In the genomic region with DNA sequence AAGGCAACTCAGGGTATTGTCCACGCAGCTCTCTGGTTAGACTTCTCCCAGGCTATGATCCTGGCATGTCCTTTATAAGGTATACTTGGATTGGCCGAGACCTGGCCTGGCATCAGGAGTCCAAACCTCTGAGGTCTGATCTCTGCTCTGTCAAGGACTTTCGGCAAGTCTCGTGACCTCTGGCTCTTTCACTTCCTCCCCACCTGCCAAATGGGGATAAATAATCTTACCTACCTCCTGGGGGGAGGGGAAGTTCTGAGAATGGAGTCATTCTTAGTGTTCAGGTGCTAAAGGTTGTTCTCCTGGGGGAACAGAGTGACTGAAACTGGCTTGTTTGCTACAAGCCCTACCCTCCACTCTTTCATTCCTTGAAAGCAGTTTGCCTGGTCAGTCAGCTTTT, we compare ENCODE assay signal across 10 cellular contexts. TPM values are rescaled to one million over a fixed set of nuclear protein-coding genes. Genes with fewer than 3 reads are reported as not detected.
A peak's percentile ranks its signal among the peaks of the same experiment; 100 is the strongest.
DNase-seq lines count a peak whose midpoint lies in the region; ATAC-seq lines count a peak whose summit lies in the region.
"Had no signal": no experiment of that assay in that cellular context is flagged by ENCODE, and none has a peak within 500 bp of the region (broad histone marks: within the 10 kb centered on the region; RNA-seq: fewer than 3 reads in every experiment).

No MANE protein-coding gene starts in this region.

- no peak for DNase-seq in activated naive CD4-positive, alpha-beta T cell treated with anti-CD3 and anti-CD28 coated beads for 36 hours
- DNase-seq in activated naive CD4-positive, alpha-beta T cell (lab: John Stamatoyannopoulos, UW): no peak
- DNase-seq in sciatic nerve (ENCODE audit: low spot score) (no peak), NCI-H526 (lab: John Stamatoyannopoulos, UW) (no peak), NCI-H2171 treated with DMSO at 0.1 percent for 48 hours (lab: John Stamatoyannopoulos, UW) (no peak)
- DNase-seq: IMR-90, thyroid gland had no signal

- ATAC-seq in GM21723 (IDR thresholded peaks at IDR 0.05; ENCODE audit: unreplicated experiment): peak; percentile 62
- ATAC-seq in stimulated activated memory B cell treated with anti-CD40 and anti-IgM and Interleukin-4, amounts not matched to agents 10 μg/mL and 1 μg/mL and 100 μg/mL, for 72 hours: peak; percentile 86
- ATAC-seq in sciatic nerve: no peak

- H3K27me3 Mint-ChIP-seq in activated naive CD4-positive, alpha-beta T cell treated with anti-CD3 and anti-CD28 coated beads for 36 hours (ENCODE audit: low read depth): no peaks in the 10 kb centered on the region
- no peaks in the 10 kb centered on the region for H3K27me3 Mint-ChIP-seq in IgD-negative memory B cell
- no peaks in the 10 kb centered on the region for H3K27me3 Mint-ChIP-seq in stimulated activated memory B cell treated with anti-CD40 and anti-IgM and Interleukin-4, amounts not matched to agents 10 μg/mL and 1 μg/mL and 100 μg/mL, for 72 hours

- H3K27ac Mint-ChIP-seq in activated naive CD4-positive, alpha-beta T cell treated with anti-CD3 and anti-CD28 coated beads for 36 hours: peak overlapping the region; percentile 20
- peak overlapping the region; percentile 97 to 100 (median 98) for H3K27ac Mint-ChIP-seq in IgD-negative memory B cell
- H3K27ac Mint-ChIP-seq in stimulated activated memory B cell treated with anti-CD40 and anti-IgM and Interleukin-4, amounts not matched to agents 10 μg/mL and 1 μg/mL and 100 μg/mL, for 72 hours: peak overlapping the region; percentile 87

- peaks cover 22% of the 10 kb centered on the region for H3K36me3 Mint-ChIP-seq in activated naive CD4-positive, alpha-beta T cell treated with anti-CD3 and anti-CD28 coated beads for 36 hours (ENCODE audit: low read depth)
- H3K36me3 Mint-ChIP-seq in IgD-negative memory B cell: peaks cover 4% of the 10 kb centered on the region
- H3K36me3 Mint-ChIP-seq in stimulated activated memory B cell treated with anti-CD40 and anti-IgM and Interleukin-4, amounts not matched to agents 10 μg/mL and 1 μg/mL and 100 μg/mL, for 72 hours: peaks cover 59% of the 10 kb centered on the region

- peaks cover 52% of the 10 kb centered on the region for H3K4me1 Mint-ChIP-seq in activated naive CD4-positive, alpha-beta T cell treated with anti-CD3 and anti-CD28 coated beads for 36 hours (ENCODE audit: low read depth)
- H3K4me1 Mint-ChIP-seq in IgD-negative memory B cell: peaks cover 42 to 53% (median 49%) of the 10 kb centered on the region in 3 donors
- peaks cover 65% of the 10 kb centered on the region for H3K4me1 Mint-ChIP-seq in stimulated activated memory B cell treated with anti-CD40 and anti-IgM and Interleukin-4, amounts not matched to agents 10 μg/mL and 1 μg/mL and 100 μg/mL, for 72 hours

- no peaks in the 10 kb centered on the region for H3K9me3 Mint-ChIP-seq in activated naive CD4-positive, alpha-beta T cell treated with anti-CD3 and anti-CD28 coated beads for 36 hours
- H3K9me3 Mint-ChIP-seq in IgD-negative memory B cell: no peaks in the 10 kb centered on the region
- no peaks in the 10 kb centered on the region for H3K9me3 Mint-ChIP-seq in stimulated activated memory B cell treated with anti-CD40 and anti-IgM and Interleukin-4, amounts not matched to agents 10 μg/mL and 1 μg/mL and 100 μg/mL, for 72 hours

- H3K4me3 Mint-ChIP-seq in activated naive CD4-positive, alpha-beta T cell treated with anti-CD3 and anti-CD28 coated beads for 36 hours: no peak overlapping the region
- H3K4me3 Mint-ChIP-seq in IgD-negative memory B cell: peak overlapping the region; percentile 59 to 94 (median 88)
- H3K4me3 Mint-ChIP-seq in stimulated activated memory B cell treated with anti-CD40 and anti-IgM and Interleukin-4, amounts not matched to agents 10 μg/mL and 1 μg/mL and 100 μg/mL, for 72 hours: peak overlapping the region; percentile 68

- CTCF ChIA-PET in activated naive CD4-positive, alpha-beta T cell treated with anti-CD3 and anti-CD28 coated beads for 36 hours (lab: Charles Lee): interaction anchor here (0.9 kb wide), 1 partner anchor 29 kb away, joined by 3 read pairs; no protein-coding TSS in a partner anchor

- intact Hi-C loops in activated naive CD4-positive, alpha-beta T cell treated with anti-CD3 and anti-CD28 coated beads for 36 hours (cut with micrococcal nuclease): loop anchor here (1.0 kb wide), 1 partner anchor 8 kb away; a partner anchor contains a TSS
- intact Hi-C loops in sciatic nerve (cut with DNase I): no loop called here

RNA-seq across cellular contexts. Expression of a gene that starts 7.6 kb away (rescaled TPM):
- 10 to 100 TPM; 11.3 to 11.9 TPM for total RNA-seq in activated naive CD4-positive, alpha-beta T cell treated with anti-CD3 and anti-CD28 coated beads for 36 hours
- polyA plus RNA-seq in IgD-negative memory B cell: 5.4 TPM
- total RNA-seq in sciatic nerve: 34.4 TPM

RNA-seq across cellular contexts. Expression of a gene that starts 30.6 kb away (rescaled TPM):
- 1 to 10 TPM; 5.9 TPM for total RNA-seq in activated naive CD4-positive, alpha-beta T cell treated with anti-CD3 and anti-CD28 coated beads for 36 hours
- polyA plus RNA-seq in IgD-negative memory B cell: 34.3 TPM
- 6.7 TPM for total RNA-seq in sciatic nerve

RNA-seq across cellular contexts. Expression of a gene that starts 41.9 kb away (rescaled TPM):
- 100 to 1,000 TPM; 196 to 203 TPM for total RNA-seq in activated naive CD4-positive, alpha-beta T cell treated with anti-CD3 and anti-CD28 coated beads for 36 hours
- 161 TPM for polyA plus RNA-seq in IgD-negative memory B cell
- 189 TPM for total RNA-seq in sciatic nerve

RNA-seq across cellular contexts. Expression of a gene that starts 44.8 kb away (rescaled TPM):
- total RNA-seq in activated naive CD4-positive, alpha-beta T cell treated with anti-CD3 and anti-CD28 coated beads for 36 hours: 10 to 100 TPM; 56.4 to 59.3 TPM
- 13.7 TPM for polyA plus RNA-seq in IgD-negative memory B cell
- total RNA-seq in sciatic nerve: 92.1 TPM

Comparison
In these comparisons a context has a peak if more than half of its experiments do, and no peak if none do; other contexts are left out.
1. H3K27ac Mint-ChIP-seq: peak in every context shown above with its lines; median percentile 98 in IgD-negative memory B cell; 87 in stimulated activated memory B cell treated with anti-CD40 and anti-IgM and Interleukin-4, amounts not matched to agents 10 μg/mL and 1 μg/mL and 100 μg/mL, for 72 hours; 20 in activated naive CD4-positive, alpha-beta T cell treated with anti-CD3 and anti-CD28 coated beads for 36 hours.